ENCODE assay signal across 8 cellular contexts in genomic region chr20:53751394-53752368, GRCh38.
A peak's percentile ranks its signal among the peaks of the same experiment; 100 is the strongest.
DNase-seq lines count a peak whose midpoint lies in the region; ATAC-seq, FAIRE-seq and TF ChIP-seq lines count a peak whose summit lies in the region.

No MANE protein-coding gene starts in this region.

- FAIRE-seq in HTR-8/SVneo (lab: Jason Lieb, UNC) = no peak

- no peaks in the 10 kb centered on the region for H3K27me3 ChIP-seq in colonic mucosa

- H3K27ac ChIP-seq in colonic mucosa = peak overlapping the region; percentile 75

- no peaks in the 10 kb centered on the region for H3K36me3 ChIP-seq in colonic mucosa

- DNase-seq in activated T-cell treated with anti-CD3 and anti-CD28 coated beads for 24 hours (ENCODE audit: low read depth) = peak; percentile 22
- DNase-seq in activated T-cell treated with anti-CD3 and anti-CD28 coated beads, Interleukin-2, amount 50 U/mL, for 1 hour = no peak
- peak; percentile 44 for DNase-seq in RPMI8226
- DNase-seq in colonic mucosa = no peak
- no peak for DNase-seq in omental fat pad (ENCODE audit: low spot score)
- no peak for DNase-seq in HTR-8/SVneo (ENCODE audit: insufficient read length, low spot score)
- DNase-seq in GOT3 (lab: John Stamatoyannopoulos, UW) = no peak

- H3K4me1 ChIP-seq in colonic mucosa = peaks cover 16% of the 10 kb centered on the region

- ATAC-seq in HG02938 (IDR thresholded peaks at IDR 0.05; ENCODE audit: unreplicated experiment) (peak; percentile 86), omental fat pad (ENCODE audit: low FRiP score) (peak; percentile 21)

- H3K9me3 ChIP-seq in colonic mucosa = no peaks in the 10 kb centered on the region

- intact Hi-C loops in colonic mucosa (cut with DNase I) = loop anchor here (10.0 kb wide), 1 partner anchor 177 kb away; no protein-coding TSS in a partner anchor

- H3K4me3 ChIP-seq in colonic mucosa = no peak overlapping the region

- H3K9ac ChIP-seq in colonic mucosa (ENCODE audit: low read depth in 2 of 2, low read length in 2 of 2) = peak overlapping the region in 1 of 2 donors; percentile 22

- TF ChIP-seq CTCF in colonic mucosa (IDR thresholded peaks at IDR 0.05) (no peak), omental fat pad (IDR thresholded peaks at IDR 0.05) (no peak)

Comparison
In these comparisons a context has a peak if more than half of its experiments do, and no peak if none do; other contexts are left out.
1. DNase-seq: peak in activated T-cell treated with anti-CD3 and anti-CD28 coated beads for 24 hours (single experiment) and RPMI8226 (single experiment); none in activated T-cell treated with anti-CD3 and anti-CD28 coated beads, Interleukin-2, amount 50 U/mL, for 1 hour (single experiment), colonic mucosa (single experiment), omental fat pad (single experiment), HTR-8/SVneo (single experiment) and GOT3 (single experiment).